Comparison of ENCODE assay signal across 11 cellular contexts in genomic region chr5:82234880-82235279, GRCh38.
"Had no signal": no experiment of that assay in that cellular context is flagged by ENCODE, and none has a peak within 500 bp of the region (broad histone marks: within the 10 kb centered on the region; RNA-seq: fewer than 3 reads in every experiment).

No MANE protein-coding gene starts in this region.

- ATAC-seq: activated CD4-positive, alpha-beta T cell treated with anti-CD3 and anti-CD28 coated beads for 36 hours; activated CD8-positive, alpha-beta memory T cell treated with anti-CD3 and anti-CD28 coated beads, Interleukin-2, amount 10 ng/mL, durations not matched to agents 7 days and 5 days had no signal

- H3K4me1 ChIP-seq: prostate gland, suprapubic skin had no signal

- H3K9me3 ChIP-seq: esophagus squamous epithelium, prostate gland, suprapubic skin had no signal

- H3K4me3 ChIP-seq: esophagus squamous epithelium, prostate gland, suprapubic skin had no signal

- DNase-seq: activated CD4-positive, alpha-beta memory T cell treated with anti-CD3 and anti-CD28 coated beads for 36 hours; activated CD4-positive, alpha-beta T cell treated with anti-CD3 and anti-CD28 coated beads for 36 hours; activated CD8-positive, alpha-beta memory T cell treated with anti-CD3 and anti-CD28 coated beads, Interleukin-2, amount 10 ng/mL, durations not matched to agents 7 days and 5 days; activated naive CD4-positive, alpha-beta T cell treated with anti-CD3 and anti-CD28 coated beads, Interleukin-2, amount 10 ng/mL, durations not matched to agents 7 days and 5 days; activated T-cell treated with anti-CD3 and anti-CD28 coated beads, Interleukin-2, amount 50 U/mL, for 1 hour; caudate nucleus; esophagus squamous epithelium; hippocampal formation; right cardiac atrium had no signal

- H3K36me3 ChIP-seq: esophagus squamous epithelium, prostate gland, suprapubic skin had no signal

- H3K27me3 ChIP-seq: esophagus squamous epithelium, suprapubic skin had no signal

- H3K27ac ChIP-seq: esophagus squamous epithelium, prostate gland, suprapubic skin had no signal
